8 cellular contexts compared by ENCODE assay signal in the genomic region with DNA sequence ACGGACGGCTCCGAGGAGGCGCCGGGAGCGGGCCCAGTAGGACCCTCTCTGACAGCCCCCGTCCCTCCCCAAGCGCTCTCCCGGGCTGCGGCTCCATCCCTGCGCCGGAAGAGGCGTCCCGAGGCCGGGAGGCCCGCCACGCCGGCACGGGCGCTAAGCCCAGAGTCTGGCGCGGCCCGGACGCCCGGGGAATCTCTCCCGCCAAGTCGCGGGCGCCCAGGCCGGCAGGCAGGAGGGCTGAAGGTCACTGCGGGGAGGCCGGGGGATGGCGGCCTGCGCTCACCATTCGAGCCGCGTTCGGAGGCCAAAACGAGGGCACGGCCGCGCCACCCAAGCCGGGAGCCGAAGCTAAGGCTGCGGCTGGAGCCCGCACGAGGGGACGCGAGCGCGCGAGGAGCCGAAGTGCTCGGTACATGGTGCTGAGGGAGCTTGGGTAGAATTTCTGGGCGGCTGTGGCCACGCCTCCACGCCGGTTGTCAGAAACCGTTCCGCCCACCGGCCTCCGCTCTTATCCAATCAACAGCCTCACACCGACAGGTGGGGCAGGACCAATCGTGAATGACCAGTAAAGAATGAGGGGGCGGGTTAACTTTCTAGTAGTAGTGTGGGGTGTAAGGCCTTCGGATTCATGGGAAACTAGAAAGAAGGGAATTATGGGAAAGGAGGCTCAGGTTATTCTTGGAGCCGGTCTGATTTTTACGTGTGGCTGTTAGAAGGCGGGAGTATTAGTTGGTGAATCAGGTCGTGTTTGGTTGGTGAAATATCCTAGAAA.
A peak's percentile ranks its signal among the peaks of the same experiment; 100 is the strongest.
DNase-seq lines count a peak whose midpoint lies in the region; ATAC-seq and TF ChIP-seq lines count a peak whose summit lies in the region.

A gene (minus strand): TSS at position 448 of the 772 bp plus-strand sequence. CDS start 33 bp downstream, at position 415.

- DNase-seq in AG09319 (ENCODE audit: extremely low read depth, low read depth), result peak; percentile 91
- DNase-seq in NCI-H446 treated with DMSO at 0.1 percent for 48 hours (lab: John Stamatoyannopoulos, UW), result peak; percentile 98
- peak; percentile 100 for DNase-seq in cerebellar cortex (ENCODE audit: low spot score)
- DNase-seq in islet precursor cell, result peak; percentile 98
- peak; percentile 89 to 90 (median 90) for DNase-seq in stimulated activated CD4-positive, alpha-beta T cell treated with anti-CD3 and anti-CD28 coated beads, Interleukin-12 subunit alpha, Interleukin-12 subunit beta, amount 100 ng/mL, for 48 hours (ENCODE audit: low read depth in 2 of 3, low spot score in 1 of 3)

- TF ChIP-seq CTCF in AG09319 (IDR thresholded peaks at IDR 0.05; ENCODE audit: low read depth, low read length), result no peak

- ATAC-seq in GM19035 (IDR thresholded peaks at IDR 0.05; ENCODE audit: unreplicated experiment) (peak; percentile 97), HG03354 (IDR thresholded peaks at IDR 0.05; ENCODE audit: poor library complexity, severe bottlenecking, unreplicated experiment) (peak; percentile 98)
- peak; percentile 97 to 98 for ATAC-seq in activated CD4-positive, CD25-positive, alpha-beta regulatory T cell treated with anti-CD3 and anti-CD28 coated beads, Interleukin-2, amount 50 U/mL, for 24 hours

Comparison
In these comparisons a context has a peak if more than half of its experiments do, and no peak if none do; other contexts are left out.
1. Peak in every context shown above with its lines: DNase-seq and ATAC-seq.